ENCODE assay signal across 18 cellular contexts in the genomic region with DNA sequence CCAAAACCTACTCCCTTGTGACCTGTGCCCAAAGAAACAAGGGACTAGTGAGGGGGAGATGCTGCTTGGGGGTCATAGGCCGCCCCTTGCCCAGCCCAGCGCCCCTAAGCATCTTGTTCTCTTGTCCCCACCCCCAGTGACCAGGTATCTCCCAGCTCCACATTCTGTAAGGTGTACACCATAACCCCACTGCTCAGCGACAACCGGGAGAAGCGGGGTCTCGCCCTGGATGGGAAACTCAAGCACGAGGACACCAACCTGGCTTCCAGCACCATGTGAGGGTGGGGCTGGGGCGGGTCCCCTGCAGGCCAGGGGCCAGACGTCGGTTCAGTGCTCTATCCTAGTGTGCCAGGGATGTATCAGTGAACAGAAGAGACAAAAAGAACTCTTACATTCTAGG. TPM values are rescaled to one million over a fixed set of nuclear protein-coding genes. Genes with fewer than 3 reads are reported as not detected.
"Had no signal": no experiment of that assay in that cellular context is flagged by ENCODE, and none has a peak within 500 bp of the region (broad histone marks: within the 10 kb centered on the region; RNA-seq: fewer than 3 reads in every experiment).

No MANE protein-coding gene starts in this region.

- H3K36me3 ChIP-seq: colonic mucosa, pancreas, uterus had no signal

- H3K4me1 ChIP-seq: colonic mucosa, uterus had no signal

- H3K4me3 Mint-ChIP-seq: activated T-cell treated with anti-CD3 and anti-CD28 coated beads, Interleukin-2, amount 50 U/mL, for 4 hours; neural crest cell; stimulated activated naive CD8-positive, alpha-beta T cell treated with anti-CD3 and anti-CD28 coated beads, Interleukin-15, amount 100 ng/mL, for 72 hours; T-helper 2 cell treated with Interferon-gamma antibody and Interleukin-4, amounts not matched to agents 5 μg/mL and 100 μg/mL, for 36 hours had no signal

- H3K9me3 Mint-ChIP-seq: activated T-cell treated with anti-CD3 and anti-CD28 coated beads, Interleukin-2, amount 50 U/mL, for 4 hours; neural crest cell; stimulated activated naive CD8-positive, alpha-beta T cell treated with anti-CD3 and anti-CD28 coated beads, Interleukin-15, amount 100 ng/mL, for 72 hours; T-helper 2 cell treated with Interferon-gamma antibody and Interleukin-4, amounts not matched to agents 5 μg/mL and 100 μg/mL, for 36 hours had no signal

- ATAC-seq: activated T-cell treated with anti-CD3 and anti-CD28 coated beads, Interleukin-2, amount 50 U/mL, for 4 hours; stimulated activated naive CD8-positive, alpha-beta T cell treated with anti-CD3 and anti-CD28 coated beads, Interleukin-15, amount 100 ng/mL, for 72 hours had no signal

- H3K9me3 ChIP-seq: colonic mucosa, left lung, pancreas, thoracic aorta, uterus had no signal

- FAIRE-seq: keratinocyte, pancreas had no signal

- H3K4me3 ChIP-seq: colonic mucosa, left lung, pancreas, thoracic aorta, uterus had no signal

- H3K27me3 Mint-ChIP-seq: stimulated activated naive CD8-positive, alpha-beta T cell treated with anti-CD3 and anti-CD28 coated beads, Interleukin-15, amount 100 ng/mL, for 72 hours had no signal

- H3K27me3 ChIP-seq: colonic mucosa, left lung, pancreas, uterus had no signal

- DNase-seq: activated CD4-positive, CD25-positive, alpha-beta regulatory T cell treated with anti-CD3 and anti-CD28 coated beads, Interleukin-2, amount 50 U/mL, for 72 hours; activated gamma-delta T cell treated with Interleukin-2 at 50 U/mL for 16 hours; activated T-cell treated with anti-CD3 and anti-CD28 coated beads, Interleukin-2, amount 50 U/mL, for 4 hours; caudate nucleus; colonic mucosa; foreskin melanocyte; left lung; mesenchymal stem cell; stimulated activated CD4-positive, alpha-beta T cell treated with anti-CD3 and anti-CD28 coated beads, Interleukin-4, amount 100 ng/mL, for 1 hour; stimulated activated CD8-positive, alpha-beta memory T cell treated with anti-CD3 and anti-CD28 coated beads, Interleukin-4, amount 100 ng/mL, for 48 hours; stimulated activated naive CD8-positive, alpha-beta T cell treated with anti-CD3 and anti-CD28 coated beads, Interleukin-15, amount 100 ng/mL, for 72 hours; uterus had no signal

- H3K27ac ChIP-seq: colonic mucosa, pancreas, thoracic aorta, uterus had no signal

- H3K4me1 Mint-ChIP-seq: neural crest cell had no signal

RNA-seq across cellular contexts. Expression of a gene that starts 20.5 kb away (rescaled TPM):
- total RNA-seq: activated CD8-positive, alpha-beta memory T cell treated with anti-CD3 and anti-CD28 coated beads for 36 hours; neural crest cell had no signal

RNA-seq across cellular contexts. Expression of a gene that starts 20.6 kb away (rescaled TPM):
- total RNA-seq: neural crest cell had no signal
